25 cellular contexts compared by ENCODE assay signal in genomic region chr13:26440111-26440510, GRCh38.
"Had no signal": no experiment of that assay in that cellular context is flagged by ENCODE, and none has a peak within 500 bp of the region (broad histone marks: within the 10 kb centered on the region; RNA-seq: fewer than 3 reads in every experiment).

No MANE protein-coding gene starts in this region.

- ATAC-seq: activated CD8-positive, alpha-beta memory T cell treated with anti-CD3 and anti-CD28 coated beads, Interleukin-2, amount 10 ng/mL, durations not matched to agents 7 days and 5 days; activated CD8-positive, alpha-beta T cell treated with anti-CD3 and anti-CD28 coated beads, Interleukin-2, amount 10 ng/mL, durations not matched to agents 7 days and 5 days; activated naive CD4-positive, alpha-beta T cell treated with anti-CD3 and anti-CD28 coated beads, Interleukin-2, amount 50 U/mL, for 72 hours; gastroesophageal sphincter; left ventricle myocardium superior; naive thymus-derived CD4-positive, alpha-beta T cell had no signal

- H3K4me3 Mint-ChIP-seq: activated CD8-positive, alpha-beta memory T cell treated with anti-CD3 and anti-CD28 coated beads, Interleukin-2, amount 10 ng/mL, durations not matched to agents 7 days and 5 days; activated CD8-positive, alpha-beta T cell treated with anti-CD3 and anti-CD28 coated beads, Interleukin-2, amount 10 ng/mL, durations not matched to agents 7 days and 5 days; central memory CD8-positive, alpha-beta T cell; dendritic cell treated with granulocyte-macrophage colony-stimulating factor and Interleukin-4, amounts not matched to agents 40 ng/mL and 50 ng/mL, for 4 days; mesothelial cell of epicardium; naive thymus-derived CD4-positive, alpha-beta T cell; T-helper 1 cell treated with Interleukin-12 subunit alpha and Interleukin-12 subunit beta and Interleukin-4 antibody, amounts not matched to agents 30 μg/mL and 1 μg/mL, for 36 hours had no signal

- DNase-seq: activated CD4-positive, CD25-positive, alpha-beta regulatory T cell treated with anti-CD3 and anti-CD28 coated beads, Interleukin-2, amount 50 U/mL, for 72 hours; activated CD8-positive, alpha-beta memory T cell treated with anti-CD3 and anti-CD28 coated beads, Interleukin-2, amount 10 ng/mL, durations not matched to agents 7 days and 5 days; activated CD8-positive, alpha-beta T cell treated with anti-CD3 and anti-CD28 coated beads, Interleukin-2, amount 10 ng/mL, durations not matched to agents 7 days and 5 days; activated naive CD4-positive, alpha-beta T cell; activated T-cell treated with anti-CD3 and anti-CD28 coated beads, Interleukin-2, amount 50 U/mL, for 48 hours; esophagus squamous epithelium; left cardiac atrium; left ventricle myocardium superior; naive thymus-derived CD4-positive, alpha-beta T cell; occipital lobe; spleen; stimulated activated naive CD4-positive, alpha-beta T cell; T-helper 9 cell; WERI-Rb-1 had no signal

- H3K36me3 Mint-ChIP-seq: activated CD8-positive, alpha-beta memory T cell treated with anti-CD3 and anti-CD28 coated beads, Interleukin-2, amount 10 ng/mL, durations not matched to agents 7 days and 5 days; naive thymus-derived CD4-positive, alpha-beta T cell had no signal

- H3K4me2 ChIP-seq: hepatocyte had no signal

- H3K27me3 ChIP-seq: esophagus squamous epithelium, gastroesophageal sphincter, hepatocyte, right atrium auricular region, spleen, tibial nerve had no signal

- H3K27me3 Mint-ChIP-seq: activated CD8-positive, alpha-beta memory T cell treated with anti-CD3 and anti-CD28 coated beads, Interleukin-2, amount 10 ng/mL, durations not matched to agents 7 days and 5 days; dendritic cell treated with granulocyte-macrophage colony-stimulating factor and Interleukin-4, amounts not matched to agents 40 ng/mL and 50 ng/mL, for 4 days had no signal

- H2AFZ ChIP-seq: hepatocyte had no signal

- H3K27ac ChIP-seq: epithelial cell of prostate, esophagus squamous epithelium, hepatocyte, right atrium auricular region, spleen, tibial nerve, WERI-Rb-1 had no signal

- H3K4me3 ChIP-seq: esophagus squamous epithelium, gastroesophageal sphincter, hepatocyte, right atrium auricular region, spleen, tibial nerve had no signal

- H3K4me1 Mint-ChIP-seq: activated CD8-positive, alpha-beta memory T cell treated with anti-CD3 and anti-CD28 coated beads, Interleukin-2, amount 10 ng/mL, durations not matched to agents 7 days and 5 days; central memory CD8-positive, alpha-beta T cell; mesothelial cell of epicardium; naive thymus-derived CD4-positive, alpha-beta T cell had no signal

- H3K79me2 ChIP-seq: hepatocyte had no signal

- H3K36me3 ChIP-seq: esophagus squamous epithelium, gastroesophageal sphincter, right atrium auricular region, spleen, tibial nerve, WERI-Rb-1 had no signal

- H3K27ac Mint-ChIP-seq: activated CD8-positive, alpha-beta memory T cell treated with anti-CD3 and anti-CD28 coated beads, Interleukin-2, amount 10 ng/mL, durations not matched to agents 7 days and 5 days; activated CD8-positive, alpha-beta T cell treated with anti-CD3 and anti-CD28 coated beads, Interleukin-2, amount 10 ng/mL, durations not matched to agents 7 days and 5 days; activated naive CD4-positive, alpha-beta T cell treated with anti-CD3 and anti-CD28 coated beads, Interleukin-2, amount 50 U/mL, for 72 hours; activated T-helper 2 cell treated with anti-CD3 and anti-CD28 coated beads, Interferon-gamma antibody, Interleukin-2, Interleukin-4, amounts not matched to agents 10 μg/mL and 5 μg/mL and 100 μg/mL, durations not matched to agents 14 hours and 24 hours and 36 hours; dendritic cell treated with granulocyte-macrophage colony-stimulating factor and Interleukin-4, amounts not matched to agents 40 ng/mL and 50 ng/mL, for 4 days; mesothelial cell of epicardium; naive thymus-derived CD4-positive, alpha-beta T cell; T-helper 1 cell treated with Interleukin-12 subunit alpha and Interleukin-12 subunit beta and Interleukin-4 antibody, amounts not matched to agents 30 μg/mL and 1 μg/mL, for 36 hours had no signal

- H3K4me1 ChIP-seq: spleen, tibial nerve had no signal
